ENCODE assay signal across 9 cellular contexts in genomic region chr5:60597570-60597969, GRCh38.
DNase-seq lines count a peak whose midpoint lies in the region; ATAC-seq and TF ChIP-seq lines count a peak whose summit lies in the region.
"Had no signal": no experiment of that assay in that cellular context is flagged by ENCODE, and none has a peak within 500 bp of the region (broad histone marks: within the 10 kb centered on the region; RNA-seq: fewer than 3 reads in every experiment).

No MANE protein-coding gene starts in this region.

- no peak overlapping the region for H3K4me3 ChIP-seq in HL-60 (replicated peaks; ENCODE audit: insufficient read depth, low read length)
- no peak overlapping the region for H3K4me3 ChIP-seq in CD8-positive, alpha-beta memory T cell (ENCODE audit: low read length)

- no peaks in the 10 kb centered on the region for H3K4me1 ChIP-seq in CD8-positive, alpha-beta memory T cell (ENCODE audit: insufficient read depth, low read length)

- intact Hi-C loops in Right ventricle myocardium superior (cut with DNase I) = no loop called here

- H3K27ac ChIP-seq in HL-60 (replicated peaks) = peak overlapping the region; percentile 58
- no peak overlapping the region for H3K27ac ChIP-seq in CD8-positive, alpha-beta memory T cell (ENCODE audit: low read depth, low read length)

- no peak for TF ChIP-seq CTCF in HL-60 (IDR thresholded peaks at IDR 0.05; ENCODE audit: insufficient read depth, low read length)

- POLR2A ChIA-PET in CD8-positive, alpha-beta memory T cell (lab: Charles Lee) = no interaction called here

- H3K9me3 ChIP-seq in CD8-positive, alpha-beta memory T cell (ENCODE audit: low read length) = no peaks in the 10 kb centered on the region

- DNase-seq in HL-60 (ENCODE audit: low read depth in 1 of 2, low spot score in 1 of 2) = peak in 1 of 2 experiments; percentile 41
- DNase-seq in fibroblast of gingiva (ENCODE audit: low read depth) = peak; percentile 17
- no peak for DNase-seq in NCI-H345 (lab: John Stamatoyannopoulos, UW)
- no peak for DNase-seq in Right ventricle myocardium superior
- no peak for DNase-seq in CD8-positive, alpha-beta memory T cell
- DNase-seq in amniotic stem cell (lab: John Stamatoyannopoulos, UW) = no peak
- DNase-seq: NCI-H748 treated with DMSO at 0.1 percent for 48 hours had no signal

- no peaks in the 10 kb centered on the region for H3K27me3 Mint-ChIP-seq in CD8-positive, alpha-beta memory T cell

- CTCF ChIA-PET in CD8-positive, alpha-beta memory T cell (lab: Charles Lee) = no interaction called here

- no peak overlapping the region for H3K4me3 Mint-ChIP-seq in CD8-positive, alpha-beta memory T cell

- ATAC-seq in GM18519 (IDR thresholded peaks at IDR 0.05; ENCODE audit: low FRiP score, unreplicated experiment) (peak; percentile 86), GM21786 (IDR thresholded peaks at IDR 0.05; ENCODE audit: unreplicated experiment) (peak; percentile 77), Right ventricle myocardium superior (ENCODE audit: poor library complexity) (no peak)

- H3K36me3 Mint-ChIP-seq in CD8-positive, alpha-beta memory T cell = no peaks in the 10 kb centered on the region

- no peaks in the 10 kb centered on the region for H3K36me3 ChIP-seq in CD8-positive, alpha-beta memory T cell (ENCODE audit: insufficient read depth, low read length)

- no peaks in the 10 kb centered on the region for H3K9me3 Mint-ChIP-seq in CD8-positive, alpha-beta memory T cell

- peaks cover 13 to 20% (median 18%) of the 10 kb centered on the region in 3 donors for H3K4me1 Mint-ChIP-seq in CD8-positive, alpha-beta memory T cell

- H3K27me3 ChIP-seq in HL-60 (ENCODE audit: insufficient read depth, poor library complexity, severe bottlenecking) = no peaks in the 10 kb centered on the region
- H3K27me3 ChIP-seq in CD8-positive, alpha-beta memory T cell (ENCODE audit: insufficient read depth, low read length, poor library complexity, severe bottlenecking) = no peaks in the 10 kb centered on the region

- H3K27ac Mint-ChIP-seq in CD8-positive, alpha-beta memory T cell = peak overlapping the region in 2 of 8 donors; percentile 8 to 12
